ENCODE assay signal across 13 cellular contexts in genomic region chr11:75733346-75734107, GRCh38. TPM values are rescaled to one million over a fixed set of nuclear protein-coding genes. Genes with fewer than 3 reads are reported as not detected.
DNase-seq lines count a peak whose midpoint lies in the region; ATAC-seq, FAIRE-seq and TF ChIP-seq lines count a peak whose summit lies in the region.
"Had no signal": no experiment of that assay in that cellular context is flagged by ENCODE, and none has a peak within 500 bp of the region (broad histone marks: within the 10 kb centered on the region; RNA-seq: fewer than 3 reads in every experiment).

No MANE protein-coding gene starts in this region.

- TF ChIP-seq CTCF in right lobe of liver (IDR thresholded peaks at IDR 0.05) (no peak), upper lobe of right lung (IDR thresholded peaks at IDR 0.05) (no peak)

- H3K27me3 ChIP-seq in right lobe of liver (no peaks in the 10 kb centered on the region), upper lobe of right lung (no peaks in the 10 kb centered on the region)
- H3K27me3 ChIP-seq: testis had no signal

- H3K36me3 ChIP-seq in SK-N-MC (ENCODE audit: insufficient read depth, low read length) (no peaks in the 10 kb centered on the region), right lobe of liver (peaks cover 0 to 27% (median 4%) of the 10 kb centered on the region in 4 donors), upper lobe of right lung (no peaks in the 10 kb centered on the region)
- H3K36me3 ChIP-seq: spleen had no signal

- no peak for TF ChIP-seq POLR2A in right lobe of liver (IDR thresholded peaks at IDR 0.05)

- 51% methylated on average over 3 of the region's 6 CpGs for WGBS in right lobe of liver (ENCODE audit: insufficient coverage, low coverage, low lambda C conversion rate, missing lambda C conversion rate)

- DNase-seq in Right ventricle myocardium inferior (ENCODE audit: missing footprints) (no peak), cardiac septum (ENCODE audit: low spot score) (no peak), SK-N-MC (ENCODE audit: low read depth, low spot score) (peak; percentile 45), right lobe of liver (peak in 1 of 3 donors; percentile 72), upper lobe of right lung (peak; percentile 74), RCC 7860 (ENCODE audit: low spot score) (no peak), GDM1 (lab: John Stamatoyannopoulos, UW) (no peak), superior temporal gyrus (ENCODE audit: extremely low spot score) (no peak)
- DNase-seq: activated CD8-positive, alpha-beta memory T cell treated with anti-CD3 and anti-CD28 coated beads, Interleukin-2, amount 50 U/mL, for 48 hours; immature natural killer cell; spleen; testis had no signal

- no peak for FAIRE-seq in RCC 7860 (lab: Jason Lieb, UNC)

- no peak overlapping the region for H3K9ac ChIP-seq in SK-N-MC (ENCODE audit: insufficient read length)

- intact Hi-C loops in Right ventricle myocardium inferior (cut with DNase I) (no loop called here), cardiac septum (cut with DNase I) (no loop called here), right lobe of liver (cut with DNase I) (no loop called here), upper lobe of right lung (cut with DNase I) (no loop called here)

- ATAC-seq in Right ventricle myocardium inferior: peak; percentile 88
- peak; percentile 63 to 72 (median 70) for ATAC-seq in right lobe of liver
- peak; percentile 78 for ATAC-seq in upper lobe of right lung

- H3K9me3 ChIP-seq in SK-N-MC (ENCODE audit: low read depth, low read length) (no peaks in the 10 kb centered on the region), right lobe of liver (no peaks in the 10 kb centered on the region), upper lobe of right lung (no peaks in the 10 kb centered on the region)
- H3K9me3 ChIP-seq: spleen, testis had no signal

- H3K4me3 ChIP-seq in SK-N-MC: 0 out of 2 replicates have a peak overlapping the region, but pooled peaks have one; percentile 48
- H3K4me3 ChIP-seq in right lobe of liver: no peak overlapping the region
- H3K4me3 ChIP-seq in upper lobe of right lung: no peak overlapping the region
- H3K4me3 ChIP-seq: spleen, testis had no signal

- H3K4me1 ChIP-seq in right lobe of liver (peaks cover 0 to 52% (median 23%) of the 10 kb centered on the region in 4 donors), upper lobe of right lung (peaks cover 5% of the 10 kb centered on the region)
- H3K4me1 ChIP-seq: spleen, testis had no signal

- H3K27ac ChIP-seq in SK-N-MC (no peak overlapping the region), right lobe of liver (peak overlapping the region in 2 of 3 donors; percentile 49 to 62), upper lobe of right lung (no peak overlapping the region)
- H3K27ac ChIP-seq: spleen, testis had no signal

RNA-seq across cellular contexts. Expression of gene MOGAT2, which starts 15.9 kb away (rescaled TPM):
- total RNA-seq in Right ventricle myocardium inferior (0.22 TPM), cardiac septum (not detected), right lobe of liver (100 to 1,000 TPM in 3 of 6 experiments, 10 to 100 TPM in 3; 24.3 to 164 (median 100) TPM), upper lobe of right lung (not detected)
- total RNA-seq: SK-MEL-5 had no signal

RNA-seq across cellular contexts. Expression of gene DGAT2, which starts 35.1 kb away (rescaled TPM):
- total RNA-seq in Right ventricle myocardium inferior (25.5 TPM), cardiac septum (10.3 TPM), right lobe of liver (100 to 1,000 TPM in 5 of 6 experiments, 10 to 100 TPM in 1; 33.1 to 166 (median 124) TPM), upper lobe of right lung (6.2 TPM)

Comparison
In these comparisons a context has a peak if more than half of its experiments do, and no peak if none do; other contexts are left out.
1. DNase-seq: peak in SK-N-MC (single experiment) and upper lobe of right lung (single experiment); none in Right ventricle myocardium inferior (single experiment), cardiac septum (single experiment), RCC 7860 (single experiment), GDM1 (single experiment) and superior temporal gyrus (single experiment).
2. H3K27ac ChIP-seq: peak in right lobe of liver (2 of 3); none in SK-N-MC (single experiment) and upper lobe of right lung (single experiment).
3. RNA of gene MOGAT2, which starts 15.9 kb away (total RNA-seq): 24.3 to 164 TPM in right lobe of liver; 0.22 TPM in Right ventricle myocardium inferior (single experiment), not detected in cardiac septum (single experiment) and not detected in upper lobe of right lung (single experiment); every median in the first group is over 10 times any median in the second.
4. Peak in every context shown above with its lines, with median percentiles within 50 percentile points of each other: ATAC-seq.